ENCODE assay signal across 8 cellular contexts in genomic region chr9:130578865-130579737, GRCh38. TPM values are rescaled to one million over a fixed set of nuclear protein-coding genes. Genes with fewer than 3 reads are reported as not detected.
A peak's percentile ranks its signal among the peaks of the same experiment; 100 is the strongest.
DNase-seq lines count a peak whose midpoint lies in the region; ATAC-seq and TF ChIP-seq lines count a peak whose summit lies in the region.

Gene FUBP3, plus strand, starts transcription at chr9:130579577. Its CDS starts 104 bp downstream, at chr9:130579681.

- H3K27me3 ChIP-seq in DND-41 (ENCODE audit: insufficient read depth, low read length, poor library complexity) (no peaks in the 10 kb centered on the region), GM23338 (ENCODE audit: insufficient read depth) (no peaks in the 10 kb centered on the region), RWPE2 (ENCODE audit: insufficient read depth, poor library complexity, severe bottlenecking) (no peaks in the 10 kb centered on the region)

- no peak for TF ChIP-seq CTCF in DND-41 (IDR thresholded peaks at IDR 0.05; ENCODE audit: borderline replicate concordance, extremely low read depth, low read length, poor library complexity, severe bottlenecking)
- TF ChIP-seq CTCF in GM23338 (conservative IDR thresholded peaks at IDR 0.05; ENCODE audit: low read depth in 2 of 2): no peak
- TF ChIP-seq CTCF in RWPE2 (IDR thresholded peaks at IDR 0.05; ENCODE audit: poor library complexity, severe bottlenecking): no peak
- TF ChIP-seq CTCF in nephron (IDR thresholded peaks at IDR 0.05; ENCODE audit: unreplicated experiment in 3 of 3): no peak

- H4K20me1 ChIP-seq in DND-41 (ENCODE audit: insufficient read depth, low read length) (peaks cover 33% of the 10 kb centered on the region), GM23338 (replicated peaks; ENCODE audit: insufficient read depth) (peaks cover 29% of the 10 kb centered on the region)

- H3K9me3 ChIP-seq in DND-41 (ENCODE audit: insufficient read depth, low read length, severe bottlenecking) (no peaks in the 10 kb centered on the region), RWPE2 (ENCODE audit: severe bottlenecking) (no peaks in the 10 kb centered on the region)

- H3K36me3 Mint-ChIP-seq in GM23338 (ENCODE audit: low read depth) (peaks cover 11% of the 10 kb centered on the region; the same call in 2 of the 3 replicates), nephron (ENCODE audit: low read depth) (peaks cover 9% of the 10 kb centered on the region)
- peaks cover 15% of the 10 kb centered on the region for H3K36me3 Mint-ChIP-seq in activated T-helper 2 cell treated with anti-CD3 and anti-CD28 coated beads, Interferon-gamma antibody, Interleukin-2, Interleukin-4, amounts not matched to agents 10 μg/mL and 5 μg/mL and 100 μg/mL, durations not matched to agents 14 hours and 24 hours and 36 hours (ENCODE audit: low read depth)

- peak within 1 kb of the TSS; percentile 96 for H3K4me3 Mint-ChIP-seq in GM23338
- H3K4me3 Mint-ChIP-seq in activated T-helper 2 cell treated with anti-CD3 and anti-CD28 coated beads, Interferon-gamma antibody, Interleukin-2, Interleukin-4, amounts not matched to agents 10 μg/mL and 5 μg/mL and 100 μg/mL, durations not matched to agents 14 hours and 24 hours and 36 hours (ENCODE audit: low read depth): peak within 1 kb of the TSS; percentile 89
- peak within 1 kb of the TSS; percentile 91 to 95 (median 95) for H3K4me3 Mint-ChIP-seq in nephron

- H3K9ac ChIP-seq in DND-41 (ENCODE audit: low read depth, low read length): peak within 1 kb of the TSS; percentile 84

- peak; percentile 92 for DNase-seq in DND-41
- peak; percentile 97 for DNase-seq in GM23338 (ENCODE audit: low spot score)
- peak; percentile 91 for DNase-seq in LoVo (ENCODE audit: low spot score)
- DNase-seq in RWPE2 (ENCODE audit: low spot score): peak; percentile 93
- DNase-seq in activated T-helper 2 cell treated with anti-CD3 and anti-CD28 coated beads, Interferon-gamma antibody, Interleukin-2, Interleukin-4, amounts not matched to agents 10 μg/mL and 5 μg/mL and 100 μg/mL, durations not matched to agents 14 hours and 24 hours and 36 hours (ENCODE audit: low spot score): peak; percentile 85
- DNase-seq in fibroblast of peridontal ligament (ENCODE audit: extremely low read depth): peak; percentile 85
- DNase-seq in stimulated activated naive CD8-positive, alpha-beta T cell treated with anti-CD3 and anti-CD28 coated beads, Interleukin-15, Interleukin-2, amounts not matched to agents 100 U/mL and 50 U/mL, for 24 hours: peak; percentile 95

- H2AFZ ChIP-seq in DND-41 (ENCODE audit: low read depth, low read length) (peak within 1 kb of the TSS; percentile 98), GM23338 (peak within 1 kb of the TSS; percentile 94)

- H3K9me3 Mint-ChIP-seq in GM23338: no peaks in the 10 kb centered on the region
- H3K9me3 Mint-ChIP-seq in activated T-helper 2 cell treated with anti-CD3 and anti-CD28 coated beads, Interferon-gamma antibody, Interleukin-2, Interleukin-4, amounts not matched to agents 10 μg/mL and 5 μg/mL and 100 μg/mL, durations not matched to agents 14 hours and 24 hours and 36 hours: no peaks in the 10 kb centered on the region
- no peaks in the 10 kb centered on the region for H3K9me3 Mint-ChIP-seq in nephron

- H3K27ac Mint-ChIP-seq in GM23338 (peak within 1 kb of the TSS; percentile 90), nephron (peak within 1 kb of the TSS; percentile 86 to 93 (median 90))
- peak within 1 kb of the TSS; percentile 84 for H3K27ac Mint-ChIP-seq in activated T-helper 2 cell treated with anti-CD3 and anti-CD28 coated beads, Interferon-gamma antibody, Interleukin-2, Interleukin-4, amounts not matched to agents 10 μg/mL and 5 μg/mL and 100 μg/mL, durations not matched to agents 14 hours and 24 hours and 36 hours

- H3K4me1 ChIP-seq in DND-41 (ENCODE audit: insufficient read depth, low read length) (peaks cover 29% of the 10 kb centered on the region), GM23338 (ENCODE audit: insufficient read depth) (peaks cover 7% of the 10 kb centered on the region), RWPE2 (ENCODE audit: insufficient read depth, poor library complexity, severe bottlenecking) (no peaks in the 10 kb centered on the region)

- H3K79me2 ChIP-seq in DND-41 (ENCODE audit: insufficient read depth, low read length) (peaks cover 51% of the 10 kb centered on the region), GM23338 (replicated peaks; ENCODE audit: insufficient read depth) (peaks cover 52% of the 10 kb centered on the region)

- peaks cover 16% of the 10 kb centered on the region for H3K4me1 Mint-ChIP-seq in GM23338
- H3K4me1 Mint-ChIP-seq in activated T-helper 2 cell treated with anti-CD3 and anti-CD28 coated beads, Interferon-gamma antibody, Interleukin-2, Interleukin-4, amounts not matched to agents 10 μg/mL and 5 μg/mL and 100 μg/mL, durations not matched to agents 14 hours and 24 hours and 36 hours (ENCODE audit: low read depth): peaks cover 30% of the 10 kb centered on the region
- peaks cover 31% of the 10 kb centered on the region for H3K4me1 Mint-ChIP-seq in nephron

- H3K4me2 ChIP-seq in DND-41 (ENCODE audit: insufficient read depth, low read length) (peak within 1 kb of the TSS; percentile 97), GM23338 (peak within 1 kb of the TSS; percentile 97)

- H3K36me3 ChIP-seq in DND-41 (ENCODE audit: insufficient read depth, low read length): peaks cover 16% of the 10 kb centered on the region
- no peaks in the 10 kb centered on the region for H3K36me3 ChIP-seq in GM23338 (ENCODE audit: insufficient read depth)
- H3K36me3 ChIP-seq in RWPE2 (ENCODE audit: low read depth): peaks cover 25% of the 10 kb centered on the region

- peak within 1 kb of the TSS; percentile 95 for H3K27ac ChIP-seq in DND-41 (ENCODE audit: low read length)
- H3K27ac ChIP-seq in GM23338 (ENCODE audit: low read depth): peak within 1 kb of the TSS; percentile 78
- H3K27ac ChIP-seq in RWPE2 (ENCODE audit: poor library complexity, severe bottlenecking): peak within 1 kb of the TSS; percentile 87

- no peaks in the 10 kb centered on the region for H3F3A ChIP-seq in GM23338 (replicated peaks; ENCODE audit: low read depth)

- peaks cover 3% of the 10 kb centered on the region for H3K27me3 Mint-ChIP-seq in GM23338 (ENCODE audit: insufficient read depth, low read depth, poor library complexity)
- peaks cover 6% of the 10 kb centered on the region for H3K27me3 Mint-ChIP-seq in activated T-helper 2 cell treated with anti-CD3 and anti-CD28 coated beads, Interferon-gamma antibody, Interleukin-2, Interleukin-4, amounts not matched to agents 10 μg/mL and 5 μg/mL and 100 μg/mL, durations not matched to agents 14 hours and 24 hours and 36 hours (ENCODE audit: low read depth)
- no peaks in the 10 kb centered on the region for H3K27me3 Mint-ChIP-seq in nephron (ENCODE audit: low read depth)

- no peaks in the 10 kb centered on the region for H3K9me2 ChIP-seq in GM23338 (ENCODE audit: insufficient read depth)

- ATAC-seq in DND-41 (ENCODE audit: insufficient read depth, low read depth): peak; percentile 92
- ATAC-seq in GM23338: peak; percentile 91
- ATAC-seq in RWPE2 (ENCODE audit: low read depth): peak; percentile 89
- peak; percentile 93 for ATAC-seq in stimulated activated naive CD8-positive, alpha-beta T cell treated with anti-CD3 and anti-CD28 coated beads, Interleukin-15, Interleukin-2, amounts not matched to agents 100 U/mL and 50 U/mL, for 24 hours

- intact Hi-C loops in activated T-helper 2 cell treated with anti-CD3 and anti-CD28 coated beads, Interferon-gamma antibody, Interleukin-2, Interleukin-4, amounts not matched to agents 10 μg/mL and 5 μg/mL and 100 μg/mL, durations not matched to agents 14 hours and 24 hours and 36 hours (cut with micrococcal nuclease): no loop called here

- H3K4me3 ChIP-seq in DND-41 (ENCODE audit: low read depth in 1 of 2, low read length in 2 of 2) (peak within 1 kb of the TSS; percentile 54 to 97), GM23338 (peak within 1 kb of the TSS; percentile 96), RWPE2 (ENCODE audit: severe bottlenecking) (peak within 1 kb of the TSS; percentile 78)

TF ChIP-seq in GM23338, 12 proteins besides CTCF, POLR2A, EP300 and RAD21:
- TF ChIP-seq CREB1 (CRISPR knock-in tag; IDR thresholded peaks at IDR 0.05; ENCODE audit: low read depth): peak; percentile 75
- TF ChIP-seq ETS1 (IDR thresholded peaks at IDR 0.05): peak; percentile 76
- no peak for TF ChIP-seq NANOG (IDR thresholded peaks at IDR 0.05; ENCODE audit: borderline replicate concordance)
- peak; percentile 95 for TF ChIP-seq POLR2AphosphoS5 (IDR thresholded peaks at IDR 0.05; ENCODE audit: low read depth)
TF ChIP-seq in GM23338: peak in this region for 3.

RNA-seq across cellular contexts. Expression of gene FUBP3, which starts in this region (rescaled TPM):
- total RNA-seq in GM23338 (2014; rRNA removed; shearing (Covaris generic)): 63.4 and 74.8 TPM in 2 replicates
- 38.0 and 42.5 TPM in 2 replicates for polyA plus RNA-seq in GM23338 (2016; fragmentation: Nextera tagmentation; extraction: Ambion mirVana)
- 46.9 and 50.6 TPM in 2 replicates for total RNA-seq in activated T-helper 2 cell treated with anti-CD3 and anti-CD28 coated beads, Interferon-gamma antibody, Interleukin-2, Interleukin-4, amounts not matched to agents 10 μg/mL and 5 μg/mL and 100 μg/mL, durations not matched to agents 14 hours and 24 hours and 36 hours

Comparison
In these comparisons a context has a peak if more than half of its experiments do, and no peak if none do; other contexts are left out.
1. Peak in every context shown above with its lines: DNase-seq, ATAC-seq, H3K4me3 ChIP-seq and H3K27ac ChIP-seq.